In genomic region chr20:38203337-38204003, GRCh38 we compare ENCODE assay signal across 32 cellular contexts. TPM values are rescaled to one million over a fixed set of nuclear protein-coding genes. Genes with fewer than 3 reads are reported as not detected.
A peak's percentile ranks its signal among the peaks of the same experiment; 100 is the strongest.
DNase-seq lines count a peak whose midpoint lies in the region; ATAC-seq and TF ChIP-seq lines count a peak whose summit lies in the region.
"Had no signal": no experiment of that assay in that cellular context is flagged by ENCODE, and none has a peak within 500 bp of the region (broad histone marks: within the 10 kb centered on the region; RNA-seq: fewer than 3 reads in every experiment).

No MANE protein-coding gene starts in this region.

- no peaks in the 10 kb centered on the region for H3K9me3 Mint-ChIP-seq in activated T-cell treated with anti-CD3 and anti-CD28 coated beads, Interleukin-2, amount 50 U/mL, for 24 hours
- no peaks in the 10 kb centered on the region for H3K9me3 Mint-ChIP-seq in activated T-cell treated with anti-CD3 and anti-CD28 coated beads, Interleukin-2, amount 50 U/mL, for 4 hours
- H3K9me3 Mint-ChIP-seq: CD4-positive, alpha-beta memory T cell; neural crest cell; stimulated activated memory B cell treated with anti-CD40 and anti-IgM and Interleukin-4, amounts not matched to agents 10 μg/mL and 1 μg/mL and 100 μg/mL, for 72 hours had no signal

- H3K4me1 ChIP-seq in spleen: peaks cover 0 to under 1% (median 0%) of the 10 kb centered on the region in 6 donors
- H3K4me1 ChIP-seq: parathyroid adenoma, vagina had no signal

- whole genome bisulfite sequencing in spleen, 5 donors: 84 to 94% (median 91%) methylated on average over 7 of the region's 7 CpGs

- DNase-seq in activated T-cell treated with anti-CD3 and anti-CD28 coated beads, Interleukin-2, amount 50 U/mL, for 24 hours: peak; percentile 3
- DNase-seq in activated T-cell treated with anti-CD3 and anti-CD28 coated beads, Interleukin-2, amount 50 U/mL, for 4 hours: no peak
- DNase-seq in NCI-H526 (lab: John Stamatoyannopoulos, UW) (peak; percentile 78 to 91), head of caudate nucleus (peak in 38 of 42 donors; percentile 31 to 94 (median 64)), spleen (peak; percentile 32), kidney glomerular epithelial cell (lab: John Stamatoyannopoulos, UW) (no peak), superior temporal gyrus (ENCODE audit: extremely low spot score) (no peak)
- no peak for DNase-seq in stimulated activated CD8-positive, alpha-beta memory T cell treated with anti-CD3 and anti-CD28 coated beads, Interleukin-4, amount 100 ng/mL, for 48 hours
- DNase-seq: activated CD4-positive, alpha-beta T cell treated with anti-CD3 and anti-CD28 coated beads for 36 hours; activated CD8-positive, alpha-beta T cell treated with anti-CD3 and anti-CD28 coated beads, Interleukin-2, amount 10 ng/mL, durations not matched to agents 7 days and 5 days; activated gamma-delta T cell treated with Interleukin-2 at 50 U/mL for 16 hours; CD4-positive, alpha-beta memory T cell; cerebellar nuclear complex; DMS 273 treated with DMSO at 0.1 percent for 48 hours; EL; GOT3; MG63; NCI-H1417; NCI-H2081 treated with DMSO at 0.1 percent for 48 hours; NCI-H226; NCI-H748 treated with DMSO at 0.1 percent for 48 hours; PC-3; Right ventricle myocardium superior; stimulated activated CD4-positive, alpha-beta T cell treated with anti-CD3 and anti-CD28 coated beads, Interleukin-4, amount 100 ng/mL, for 24 hours; substantia nigra; T-helper 2 cell had no signal

- TF ChIP-seq CTCF in spleen (IDR thresholded peaks at IDR 0.05 in 8 of 11, conservative IDR thresholded peaks at IDR 0.05 in 3 of 11): no peak

- no peaks in the 10 kb centered on the region for H3K36me3 ChIP-seq in spleen
- H3K36me3 ChIP-seq: MG63, vagina had no signal

- no peaks in the 10 kb centered on the region for H3K27me3 ChIP-seq in spleen (replicated peaks in 1 of 7)
- H3K27me3 ChIP-seq: MG63, vagina had no signal

- intact Hi-C loops in head of caudate nucleus (cut with DNase I) (no loop called here), spleen (cut with DNase I; ENCODE audit: low total_unique reads) (no loop called here)

- ATAC-seq in activated T-cell treated with anti-CD3 and anti-CD28 coated beads, Interleukin-2, amount 50 U/mL, for 4 hours: no peak
- ATAC-seq: activated CD4-positive, alpha-beta T cell treated with anti-CD3 and anti-CD28 coated beads for 36 hours; activated CD8-positive, alpha-beta T cell treated with anti-CD3 and anti-CD28 coated beads, Interleukin-2, amount 10 ng/mL, durations not matched to agents 7 days and 5 days; PC-3; right cardiac atrium; stimulated activated memory B cell treated with anti-CD40 and anti-IgM and Interleukin-4, amounts not matched to agents 10 μg/mL and 1 μg/mL and 100 μg/mL, for 72 hours had no signal

- no peaks in the 10 kb centered on the region for H3K9me3 ChIP-seq in spleen
- H3K9me3 ChIP-seq: vagina had no signal

- no peaks in the 10 kb centered on the region for H3K4me1 Mint-ChIP-seq in activated T-cell treated with anti-CD3 and anti-CD28 coated beads, Interleukin-2, amount 50 U/mL, for 24 hours (ENCODE audit: low read depth)
- H3K4me1 Mint-ChIP-seq in activated T-cell treated with anti-CD3 and anti-CD28 coated beads, Interleukin-2, amount 50 U/mL, for 4 hours (ENCODE audit: low read depth): no peaks in the 10 kb centered on the region
- H3K4me1 Mint-ChIP-seq: activated CD4-positive, alpha-beta T cell treated with anti-CD3 and anti-CD28 coated beads for 36 hours; CD4-positive, alpha-beta memory T cell had no signal

- no peak overlapping the region for H3K4me3 Mint-ChIP-seq in activated T-cell treated with anti-CD3 and anti-CD28 coated beads, Interleukin-2, amount 50 U/mL, for 24 hours
- no peak overlapping the region for H3K4me3 Mint-ChIP-seq in activated T-cell treated with anti-CD3 and anti-CD28 coated beads, Interleukin-2, amount 50 U/mL, for 4 hours
- H3K4me3 Mint-ChIP-seq: activated CD4-positive, alpha-beta T cell treated with anti-CD3 and anti-CD28 coated beads for 36 hours; activated CD8-positive, alpha-beta T cell treated with anti-CD3 and anti-CD28 coated beads, Interleukin-2, amount 10 ng/mL, durations not matched to agents 7 days and 5 days; CD4-positive, alpha-beta memory T cell; neural crest cell; stimulated activated memory B cell treated with anti-CD40 and anti-IgM and Interleukin-4, amounts not matched to agents 10 μg/mL and 1 μg/mL and 100 μg/mL, for 72 hours had no signal

- H3K36me3 Mint-ChIP-seq in activated T-cell treated with anti-CD3 and anti-CD28 coated beads, Interleukin-2, amount 50 U/mL, for 24 hours (ENCODE audit: low read depth): no peaks in the 10 kb centered on the region
- H3K36me3 Mint-ChIP-seq in activated T-cell treated with anti-CD3 and anti-CD28 coated beads, Interleukin-2, amount 50 U/mL, for 4 hours (ENCODE audit: insufficient read depth): no peaks in the 10 kb centered on the region
- H3K36me3 Mint-ChIP-seq: CD4-positive, alpha-beta memory T cell; stimulated activated memory B cell treated with anti-CD40 and anti-IgM and Interleukin-4, amounts not matched to agents 10 μg/mL and 1 μg/mL and 100 μg/mL, for 72 hours had no signal

- H3K27ac ChIP-seq in spleen: no peak overlapping the region
- H3K27ac ChIP-seq: parathyroid adenoma, vagina had no signal

- no peak for TF ChIP-seq POLR2A in spleen (IDR thresholded peaks at IDR 0.05)

- peaks cover 12% of the 10 kb centered on the region for H3K27me3 Mint-ChIP-seq in activated T-cell treated with anti-CD3 and anti-CD28 coated beads, Interleukin-2, amount 50 U/mL, for 24 hours
- peaks cover under 1% of the 10 kb centered on the region for H3K27me3 Mint-ChIP-seq in activated T-cell treated with anti-CD3 and anti-CD28 coated beads, Interleukin-2, amount 50 U/mL, for 4 hours (ENCODE audit: low read depth)
- H3K27me3 Mint-ChIP-seq: stimulated activated memory B cell treated with anti-CD40 and anti-IgM and Interleukin-4, amounts not matched to agents 10 μg/mL and 1 μg/mL and 100 μg/mL, for 72 hours had no signal

- no peak overlapping the region for H3K27ac Mint-ChIP-seq in activated T-cell treated with anti-CD3 and anti-CD28 coated beads, Interleukin-2, amount 50 U/mL, for 24 hours
- H3K27ac Mint-ChIP-seq: activated CD4-positive, alpha-beta T cell treated with anti-CD3 and anti-CD28 coated beads for 36 hours; activated CD8-positive, alpha-beta T cell treated with anti-CD3 and anti-CD28 coated beads, Interleukin-2, amount 10 ng/mL, durations not matched to agents 7 days and 5 days; CD4-positive, alpha-beta memory T cell; stimulated activated memory B cell treated with anti-CD40 and anti-IgM and Interleukin-4, amounts not matched to agents 10 μg/mL and 1 μg/mL and 100 μg/mL, for 72 hours had no signal

- H3K4me3 ChIP-seq in spleen: no peak overlapping the region
- H3K4me3 ChIP-seq: lung, MG63, vagina had no signal

RNA-seq across cellular contexts. Expression of gene TGM2, which starts 38.4 kb away (rescaled TPM):
- under 1 TPM; 0.52 to 0.71 (median 0.63) TPM for total RNA-seq in activated T-cell treated with anti-CD3 and anti-CD28 coated beads, Interleukin-2, amount 50 U/mL, for 4 hours
- total RNA-seq in spleen: 100 to 1,000 TPM in 1 of 7 donors, 10 to 100 TPM in 6; 60.2 to 167 (median 87.6) TPM
- polyA plus RNA-seq in spleen: 10 to 100 TPM in 2 of 3 donors, 1 to 10 TPM in 1; 9.3 to 35.3 (median 19.8) TPM

RNA-seq across cellular contexts. Expression of gene KIAA1755, which starts 57.1 kb away (rescaled TPM):
- total RNA-seq in activated T-cell treated with anti-CD3 and anti-CD28 coated beads, Interleukin-2, amount 50 U/mL, for 4 hours: not detected
- 1 to 10 TPM in 6 of 7 donors, under 1 TPM in 1; 0.51 to 5.3 (median 3.5) TPM for total RNA-seq in spleen
- 1 to 10 TPM; 4.6 to 7.3 (median 4.8) TPM for polyA plus RNA-seq in spleen
- total RNA-seq: activated CD4-positive, alpha-beta T cell treated with anti-CD3 and anti-CD28 coated beads for 36 hours; activated CD8-positive, alpha-beta T cell treated with anti-CD3 and anti-CD28 coated beads, Interleukin-2, amount 10 ng/mL, durations not matched to agents 7 days and 5 days; CD4-positive, alpha-beta memory T cell had no signal
- polyA plus RNA-seq: CD4-positive, alpha-beta memory T cell had no signal

Comparison
In these comparisons a context has a peak if more than half of its experiments do, and no peak if none do; other contexts are left out.
1. DNase-seq: peak in activated T-cell treated with anti-CD3 and anti-CD28 coated beads, Interleukin-2, amount 50 U/mL, for 24 hours (single experiment), NCI-H526 (2 of 2), head of caudate nucleus (38 of 42) and spleen (single experiment); none in activated T-cell treated with anti-CD3 and anti-CD28 coated beads, Interleukin-2, amount 50 U/mL, for 4 hours (single experiment), kidney glomerular epithelial cell (single experiment), superior temporal gyrus (single experiment) and stimulated activated CD8-positive, alpha-beta memory T cell treated with anti-CD3 and anti-CD28 coated beads, Interleukin-4, amount 100 ng/mL, for 48 hours (single experiment).
2. RNA of gene TGM2, which starts 38.4 kb away (total RNA-seq): 60.2 to 167 TPM in spleen; 0.52 to 0.71 TPM in activated T-cell treated with anti-CD3 and anti-CD28 coated beads, Interleukin-2, amount 50 U/mL, for 4 hours; every median in the first group is over 10 times any median in the second.